In genomic region chr13:51271008-51271407, GRCh38 we compare ENCODE assay signal across 21 cellular contexts. TPM values are rescaled to one million over a fixed set of nuclear protein-coding genes. Genes with fewer than 3 reads are reported as not detected.
DNase-seq lines count a peak whose midpoint lies in the region; ATAC-seq and TF ChIP-seq lines count a peak whose summit lies in the region.
"Had no signal": no experiment of that assay in that cellular context is flagged by ENCODE, and none has a peak within 500 bp of the region (broad histone marks: within the 10 kb centered on the region; RNA-seq: fewer than 3 reads in every experiment).

No MANE protein-coding gene starts in this region.

- H3K79me2 ChIP-seq in H9 (ENCODE audit: insufficient read depth, low read length), result no peaks in the 10 kb centered on the region

- H3K23me2 ChIP-seq in H9 (ENCODE audit: insufficient read length, low read depth, low read length, poor library complexity, severe bottlenecking), result no peaks in the 10 kb centered on the region

- ATAC-seq in GM18873 (IDR thresholded peaks at IDR 0.05; ENCODE audit: low FRiP score, unreplicated experiment), result no peak

- no peaks in the 10 kb centered on the region for H3K27me3 ChIP-seq in H9 (ENCODE audit: insufficient read depth, low read length)

- H3K36me3 Mint-ChIP-seq in H9 (ENCODE audit: insufficient read depth in 1 of 3, low read depth in 3 of 3), result peaks cover 3 to 23% (median 14%) of the 10 kb centered on the region in 3 experiments; a peak in 6 of 7 replicates
- H3K36me3 Mint-ChIP-seq: CD14-positive monocyte had no signal

- no peak overlapping the region for H3K9ac ChIP-seq in H9 (ENCODE audit: extremely low read depth, insufficient read length, low read length)

- no peak overlapping the region for H3K14ac ChIP-seq in H9 (ENCODE audit: insufficient read depth, low read length)

- peaks cover 37 to 42% of the 10 kb centered on the region in 2 experiments for H3K4me1 Mint-ChIP-seq in H9
- H3K4me1 Mint-ChIP-seq: B cell had no signal

- no peak overlapping the region for H2AFZ ChIP-seq in H9 (ENCODE audit: low read length)
- H2AFZ ChIP-seq: PC-9 had no signal

- H3K4me1 ChIP-seq in H9 (ENCODE audit: insufficient read depth, low read length), result peaks cover 12% of the 10 kb centered on the region; the same call in 1 of the 2 replicates

- no peak overlapping the region for H2BK15ac ChIP-seq in H9 (ENCODE audit: low read depth, low read length)

- WGBS in H9 (ENCODE audit: extremely low coverage, insufficient read length, low lambda C conversion rate), result no CpG with 5 or more reads among the region's 4 CpGs

- H2BK5ac ChIP-seq in H9 (ENCODE audit: insufficient read length, low read length), result no peak overlapping the region

- peak overlapping the region in 1 of 3 experiments; percentile 69; a peak in 1 of 7 replicates for H3K27ac Mint-ChIP-seq in H9
- H3K27ac Mint-ChIP-seq: B cell, CD14-positive monocyte, HFFc6 had no signal

- H3K4me2 ChIP-seq in H9 (ENCODE audit: insufficient read depth, insufficient read length, low read length), result no peak overlapping the region
- H3K4me2 ChIP-seq: PC-9 had no signal

- DNase-seq in H9 (peak; percentile 13), caudate nucleus (lab: John Stamatoyannopoulos, UW) (no peak), inferior parietal cortex (ENCODE audit: extremely low spot score) (peak; percentile 58), superior temporal gyrus (ENCODE audit: extremely low spot score) (peak; percentile 73), middle frontal gyrus (ENCODE audit: extremely low spot score, low spot score) (no peak)
- no peak for DNase-seq in activated CD8-positive, alpha-beta memory T cell treated with anti-CD3 and anti-CD28 coated beads, Interleukin-2, amount 50 U/mL, for 4 hours
- DNase-seq: DMS53, GDM1, H7, HFFc6, Kasumi-1, NCI-H1694 treated with DMSO at 0.1 percent for 48 hours, NCI-H2227 treated with DMSO at 0.1 percent for 48 hours, NCI-H510A, PC-9, RPMI8226, SHP77 treated with DMSO at 0.1 percent for 48 hours had no signal

- TF ChIP-seq CTCF in H9 (conservative IDR thresholded peaks at IDR 0.05), result no peak

- H2BK12ac ChIP-seq in H9 (ENCODE audit: insufficient read length, low read depth, low read length), result no peak overlapping the region

- H3T11ph ChIP-seq in H9 (ENCODE audit: low read length), result no peak overlapping the region

- no peaks in the 10 kb centered on the region for H3K9me3 Mint-ChIP-seq in H9
- H3K9me3 Mint-ChIP-seq: CD14-positive monocyte, HFFc6 had no signal

- H3K9me3 ChIP-seq in H9 (ENCODE audit: control insufficient read depth, low read depth, low read length), result no peaks in the 10 kb centered on the region

- no peak overlapping the region for H4K8ac ChIP-seq in H9 (replicated peaks; ENCODE audit: insufficient read length, low read depth, low read length)

- H4K20me1 ChIP-seq in H9 (ENCODE audit: control insufficient read depth, insufficient read depth, insufficient read length), result no peaks in the 10 kb centered on the region

- no peak overlapping the region for H2BK20ac ChIP-seq in H9 (ENCODE audit: low read depth, low read length, poor library complexity, severe bottlenecking)

- no peak overlapping the region for H3K4me3 Mint-ChIP-seq in H9
- H3K4me3 Mint-ChIP-seq: B cell, CD14-positive monocyte, HFFc6 had no signal

- H3K27me3 Mint-ChIP-seq in H9 (ENCODE audit: low read depth), result no peaks in the 10 kb centered on the region

- no peak overlapping the region for H2AK5ac ChIP-seq in H9 (ENCODE audit: insufficient read length, low read length)

- no peak overlapping the region for H3K23ac ChIP-seq in H9 (ENCODE audit: insufficient read length, low read depth, low read length)

- H4K5ac ChIP-seq in H9 (ENCODE audit: insufficient read length, low read depth, low read length), result no peak overlapping the region

- H3K18ac ChIP-seq in H9 (ENCODE audit: insufficient read length, low read depth, low read length), result no peak overlapping the region

- H2BK120ac ChIP-seq in H9 (ENCODE audit: low read depth, low read length, poor library complexity, severe bottlenecking), result no peak overlapping the region

- no peak overlapping the region for H3K27ac ChIP-seq in H9 (ENCODE audit: insufficient read length, low read depth, low read length)
- peak overlapping the region; percentile 19 for H3K27ac ChIP-seq in caudate nucleus (ENCODE audit: low read depth, low read length)
- H3K27ac ChIP-seq: PC-9, SK-N-MC had no signal

- peaks cover 5% of the 10 kb centered on the region for H3K79me1 ChIP-seq in H9 (ENCODE audit: insufficient read depth, low read depth, low read length, poor library complexity, severe bottlenecking)

- no peak overlapping the region for H3K4ac ChIP-seq in H9 (ENCODE audit: low read depth, low read length)

- no peak overlapping the region for H3K56ac ChIP-seq in H9 (ENCODE audit: insufficient read length, low read depth, low read length)

- no peak overlapping the region for H4K91ac ChIP-seq in H9 (ENCODE audit: insufficient read length, low read depth, low read length)

RNA-seq across cellular contexts. Expression of gene FAM124A, which starts 48.8 kb away (rescaled TPM):
- total RNA-seq in H9 (2021), result 40.1 and 41.9 TPM in 2 replicates
- total RNA-seq: HFFc6, PC-9 had no signal

Comparison
In these comparisons a context has a peak if more than half of its experiments do, and no peak if none do; other contexts are left out.
1. DNase-seq: peak in H9 (single experiment), inferior parietal cortex (single experiment) and superior temporal gyrus (single experiment); none in caudate nucleus (0 of 61), middle frontal gyrus (single experiment) and activated CD8-positive, alpha-beta memory T cell treated with anti-CD3 and anti-CD28 coated beads, Interleukin-2, amount 50 U/mL, for 4 hours (single experiment).